Comparison of ENCODE assay signal across 1 cellular context in the genomic region with DNA sequence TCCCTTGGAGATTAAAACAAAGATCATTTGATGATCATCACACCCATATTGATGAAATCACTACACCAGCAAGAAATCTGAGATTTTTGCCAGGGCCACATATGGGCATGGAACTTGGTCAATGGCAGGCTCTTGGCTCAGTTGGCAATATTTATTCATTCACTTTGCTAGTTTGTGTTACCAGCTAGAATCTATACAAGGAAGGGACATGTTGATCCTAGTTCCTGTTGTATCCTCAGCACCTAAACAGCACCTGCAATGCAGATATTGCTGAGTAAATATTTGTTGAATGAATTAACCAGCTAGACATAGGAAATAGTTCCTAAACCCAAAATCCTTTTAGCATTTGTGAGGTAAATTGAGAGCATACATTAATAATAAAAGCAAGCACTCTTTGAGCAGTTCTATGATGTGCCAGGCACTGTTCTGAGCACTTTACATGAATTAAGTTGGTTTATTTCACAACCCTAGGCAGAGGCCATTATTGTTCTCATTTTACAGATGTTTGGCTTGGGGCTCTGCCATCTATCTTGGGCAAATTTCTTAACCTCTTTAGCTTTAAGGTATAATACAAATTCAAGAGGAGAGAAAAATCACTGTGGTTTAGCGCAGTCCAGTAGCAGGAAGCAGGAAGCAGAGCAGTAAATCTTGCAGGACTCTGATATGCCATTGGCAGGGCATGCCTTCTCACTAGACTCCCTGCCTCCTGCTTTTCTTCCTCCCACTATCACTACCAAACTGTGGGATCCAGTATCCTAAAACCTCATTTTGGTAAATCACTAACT.
TF ChIP-seq lines count a peak whose summit lies in the region.

No MANE protein-coding gene starts in this region.

TF ChIP-seq in HepG2, 621 proteins besides CTCF, POLR2A, EP300 and RAD21:
- TF ChIP-seq ZFYVE20 (CRISPR knock-in tag; IDR thresholded peaks at IDR 0.05; ENCODE audit: borderline replicate concordance, low read depth) (no peak), PBX3 (CRISPR knock-in tag; IDR thresholded peaks at IDR 0.05; ENCODE audit: borderline replicate concordance) (no peak), MYC (CRISPR knock-in tag; IDR thresholded peaks at IDR 0.05; ENCODE audit: borderline replicate concordance) (no peak), MAFK (conservative IDR thresholded peaks at IDR 0.05 in 1 of 2, IDR thresholded peaks at IDR 0.05 in 1 of 2; ENCODE audit: low read length in 2 of 2) (no peak), SMAD1 (CRISPR knock-in tag; IDR thresholded peaks at IDR 0.05; ENCODE audit: borderline replicate concordance, low read depth) (no peak), HES4 (CRISPR knock-in tag; IDR thresholded peaks at IDR 0.05; ENCODE audit: borderline replicate concordance) (no peak), ZFP36L1 (CRISPR knock-in tag; IDR thresholded peaks at IDR 0.05) (no peak), HIVEP1 (CRISPR knock-in tag; IDR thresholded peaks at IDR 0.05) (no peak), ZNF280B (CRISPR knock-in tag; IDR thresholded peaks at IDR 0.05; ENCODE audit: borderline replicate concordance) (no peak), CREM (IDR thresholded peaks at IDR 0.05) (no peak), CREM (CRISPR knock-in tag; IDR thresholded peaks at IDR 0.05) (no peak), ELF4 (CRISPR knock-in tag; IDR thresholded peaks at IDR 0.05; ENCODE audit: borderline replicate concordance) (no peak), EED (CRISPR knock-in tag; IDR thresholded peaks at IDR 0.05) (no peak), RBAK (CRISPR knock-in tag; IDR thresholded peaks at IDR 0.05) (no peak)
- TF ChIP-seq, protein P1, sequence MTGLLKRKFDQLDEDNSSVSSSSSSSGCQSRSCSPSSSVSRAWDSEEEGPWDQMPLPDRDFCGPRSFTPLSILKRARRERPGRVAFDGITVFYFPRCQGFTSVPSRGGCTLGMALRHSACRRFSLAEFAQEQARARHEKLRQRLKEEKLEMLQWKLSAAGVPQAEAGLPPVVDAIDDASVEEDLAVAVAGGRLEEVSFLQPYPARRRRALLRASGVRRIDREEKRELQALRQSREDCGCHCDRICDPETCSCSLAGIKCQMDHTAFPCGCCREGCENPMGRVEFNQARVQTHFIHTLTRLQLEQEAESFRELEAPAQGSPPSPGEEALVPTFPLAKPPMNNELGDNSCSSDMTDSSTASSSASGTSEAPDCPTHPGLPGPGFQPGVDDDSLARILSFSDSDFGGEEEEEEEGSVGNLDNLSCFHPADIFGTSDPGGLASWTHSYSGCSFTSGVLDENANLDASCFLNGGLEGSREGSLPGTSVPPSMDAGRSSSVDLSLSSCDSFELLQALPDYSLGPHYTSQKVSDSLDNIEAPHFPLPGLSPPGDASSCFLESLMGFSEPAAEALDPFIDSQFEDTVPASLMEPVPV (CRISPR knock-in tag; IDR thresholded peaks at IDR 0.05) = no peak
